24 cellular contexts compared by ENCODE assay signal in the genomic region with DNA sequence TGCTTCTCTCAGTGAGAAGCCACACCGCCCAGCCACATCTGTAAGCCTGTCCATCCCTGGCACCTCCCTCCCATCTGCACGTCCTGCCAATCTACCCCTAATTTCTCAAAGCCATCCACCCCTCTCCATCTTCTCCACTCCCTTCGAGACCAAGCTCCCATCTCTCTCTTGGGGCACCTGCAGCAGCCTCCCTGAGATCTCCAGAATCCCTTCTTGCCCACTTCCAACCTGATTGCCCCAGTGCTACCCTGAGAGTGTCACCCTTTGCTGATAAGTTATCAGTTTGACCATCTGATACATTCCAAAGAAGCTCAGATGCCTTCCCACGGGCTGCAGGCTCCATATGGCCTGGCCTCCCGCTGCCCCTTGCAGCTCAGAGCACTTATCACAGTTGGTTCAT.
DNase-seq lines count a peak whose midpoint lies in the region; TF ChIP-seq lines count a peak whose summit lies in the region.
"Had no signal": no experiment of that assay in that cellular context is flagged by ENCODE, and none has a peak within 500 bp of the region (broad histone marks: within the 10 kb centered on the region; RNA-seq: fewer than 3 reads in every experiment).

No MANE protein-coding gene starts in this region.

- H3K27ac Mint-ChIP-seq in Caco-2 (ENCODE audit: unreplicated experiment): peak overlapping the region; percentile 56
- H3K27ac Mint-ChIP-seq: CD4-positive, alpha-beta T cell; CD8-positive, alpha-beta memory T cell had no signal

- POLR2A ChIA-PET in Caco-2 (lab: Charles Lee): no interaction called here

- H3K4me3 Mint-ChIP-seq in Caco-2 (ENCODE audit: unreplicated experiment): no peak overlapping the region
- H3K4me3 Mint-ChIP-seq: CD14-positive monocyte; CD4-positive, alpha-beta T cell; CD8-positive, alpha-beta memory T cell had no signal

- no CpG with 5 or more reads among the region's 5 CpGs for WGBS in mesendoderm (ENCODE audit: extremely low coverage, insufficient coverage, low lambda C conversion rate)

- peak; percentile 17 for DNase-seq in activated CD8-positive, alpha-beta memory T cell treated with anti-CD3 and anti-CD28 coated beads, Interleukin-2, amount 50 U/mL, for 48 hours
- no peak for DNase-seq in activated CD8-positive, alpha-beta memory T cell treated with anti-CD3 and anti-CD28 coated beads, Interleukin-2, amount 50 U/mL, for 4 hours
- DNase-seq in Caco-2: no peak
- peak; percentile 23 for DNase-seq in ecto neural progenitor cell (ENCODE audit: low spot score)
- DNase-seq in mesendoderm: peak; percentile 81
- DNase-seq in NCI-H2081 treated with DMSO at 0.1 percent for 48 hours (lab: John Stamatoyannopoulos, UW): no peak
- no peak for DNase-seq in OCI-M1 (lab: John Stamatoyannopoulos, UW)
- DNase-seq in erythroblast (lab: John Stamatoyannopoulos, UW): no peak
- DNase-seq: 8988T; ACHN; AML-193; BE2C; Calu3; CD4-positive, alpha-beta T cell; CD8-positive, alpha-beta memory T cell; DMS53; DMS79 treated with DMSO at 0.1 percent for 48 hours; GF-D8; GM23248; H7; HCEC 1CT had no signal

- peaks cover 7% of the 10 kb centered on the region for H3K4me1 Mint-ChIP-seq in Caco-2 (ENCODE audit: low read depth, unreplicated experiment)

- no peak for TF ChIP-seq POLR2A in erythroblast (IDR thresholded peaks at IDR 0.05; ENCODE audit: low read length)

- H3K9me3 Mint-ChIP-seq in Caco-2 (ENCODE audit: unreplicated experiment): no peaks in the 10 kb centered on the region
- H3K9me3 Mint-ChIP-seq: CD4-positive, alpha-beta T cell; CD8-positive, alpha-beta memory T cell had no signal

- no peaks in the 10 kb centered on the region for H3K27me3 Mint-ChIP-seq in Caco-2 (ENCODE audit: insufficient read depth, unreplicated experiment)
- H3K27me3 Mint-ChIP-seq: CD4-positive, alpha-beta T cell had no signal

- H3K9me3 ChIP-seq in Caco-2: no peaks in the 10 kb centered on the region
- H3K9me3 ChIP-seq: A549, BE2C had no signal

- no peaks in the 10 kb centered on the region for H3K79me2 ChIP-seq in mesendoderm (ENCODE audit: control insufficient read depth, insufficient read depth, low read length)

- H2AK5ac ChIP-seq in mesendoderm (ENCODE audit: low read length): no peak overlapping the region

- H2BK5ac ChIP-seq in mesendoderm (ENCODE audit: low read length): no peak overlapping the region

- H3K4me2 ChIP-seq in mesendoderm (ENCODE audit: low read length): no peak overlapping the region
- H3K4me2 ChIP-seq: A549 had no signal

- H3K27me3 ChIP-seq in Caco-2 (replicated peaks; ENCODE audit: control insufficient read depth, insufficient read depth, low read length) (no peaks in the 10 kb centered on the region), mesendoderm (ENCODE audit: insufficient read depth, low read length, poor library complexity) (no peaks in the 10 kb centered on the region)
- H3K27me3 ChIP-seq: BE2C had no signal

- TF ChIP-seq CTCF in Caco-2 (IDR thresholded peaks at IDR 0.05; ENCODE audit: insufficient read depth in 1 of 2, low read depth in 1 of 2, low read length in 1 of 2, severe bottlenecking in 1 of 2, unreplicated experiment in 1 of 2): no peak

- H3K23ac ChIP-seq in mesendoderm (ENCODE audit: low read length): no peak overlapping the region

- H3K9ac ChIP-seq in mesendoderm (ENCODE audit: low read length): no peak overlapping the region
- H3K9ac ChIP-seq: BLaER1 treated with 17β-estradiol and CSF1 and Interleukin-3, amounts not matched to agents 10 nM and 100 nM; GM23248 had no signal

- H4K5ac ChIP-seq in mesendoderm (ENCODE audit: low read length): no peak overlapping the region

- no peak overlapping the region for H3K27ac ChIP-seq in mesendoderm (ENCODE audit: low read depth, low read length)
- H3K27ac ChIP-seq: A549; BLaER1 treated with 17β-estradiol and CSF1 and Interleukin-3, amounts not matched to agents 10 nM and 100 nM; GM23248 had no signal

- no peak overlapping the region for H3K18ac ChIP-seq in mesendoderm (ENCODE audit: low read length)

- BruUV-seq in Caco-2 (replicated peaks; lab: Mats Ljungman, UMichigan): no TSS peak

- H3K36me3 Mint-ChIP-seq in Caco-2 (ENCODE audit: insufficient read depth, unreplicated experiment): no peaks in the 10 kb centered on the region
- H3K36me3 Mint-ChIP-seq: CD14-positive monocyte; CD8-positive, alpha-beta memory T cell had no signal

- no peak overlapping the region for H2BK120ac ChIP-seq in mesendoderm (ENCODE audit: low read depth, low read length)

- H3K4me3 ChIP-seq in Caco-2 (ENCODE audit: low read depth, low read length) (no peak overlapping the region), mesendoderm (ENCODE audit: low read length) (no peak overlapping the region)
- H3K4me3 ChIP-seq: A549; BLaER1 treated with 17β-estradiol and CSF1 and Interleukin-3, amounts not matched to agents 10 nM and 100 nM; GM23248 had no signal

- intact Hi-C loops in Caco-2 (cut with micrococcal nuclease; ENCODE audit: unreplicated experiment): no loop called here

- no peak overlapping the region for H4K8ac ChIP-seq in mesendoderm (ENCODE audit: low read depth, low read length)

- H3K4ac ChIP-seq in mesendoderm (ENCODE audit: low read depth, low read length): no peak overlapping the region

- no peaks in the 10 kb centered on the region for H3K36me3 ChIP-seq in Caco-2 (ENCODE audit: control insufficient read depth, insufficient read depth, low read length)
- H3K36me3 ChIP-seq in mesendoderm (ENCODE audit: control insufficient read depth, insufficient read depth, low read length): no peaks in the 10 kb centered on the region
- H3K36me3 ChIP-seq: BE2C; BLaER1 treated with 17β-estradiol and CSF1 and Interleukin-3, amounts not matched to agents 10 nM and 100 nM had no signal

- no peak overlapping the region for H2BK15ac ChIP-seq in mesendoderm (replicated peaks; ENCODE audit: low read depth)

- peaks cover 21% of the 10 kb centered on the region for H3K4me1 ChIP-seq in Caco-2
- peaks cover 5% of the 10 kb centered on the region for H3K4me1 ChIP-seq in mesendoderm (ENCODE audit: control insufficient read depth, low read depth, low read length)
- H3K4me1 ChIP-seq: A549 had no signal

- no peaks in the 10 kb centered on the region for H3K79me1 ChIP-seq in mesendoderm (ENCODE audit: low read length)

- CTCF ChIA-PET in Caco-2 (lab: Charles Lee): no interaction called here

- H3K56ac ChIP-seq in mesendoderm (ENCODE audit: low read length): no peak overlapping the region

Comparison
In these comparisons a context has a peak if more than half of its experiments do, and no peak if none do; other contexts are left out.
1. DNase-seq: peak in activated CD8-positive, alpha-beta memory T cell treated with anti-CD3 and anti-CD28 coated beads, Interleukin-2, amount 50 U/mL, for 48 hours (single experiment), ecto neural progenitor cell (single experiment) and mesendoderm (single experiment); none in activated CD8-positive, alpha-beta memory T cell treated with anti-CD3 and anti-CD28 coated beads, Interleukin-2, amount 50 U/mL, for 4 hours (single experiment), Caco-2 (0 of 2), NCI-H2081 treated with DMSO at 0.1 percent for 48 hours (single experiment), OCI-M1 (single experiment) and erythroblast (0 of 2).